In genomic region chr10:62708569-62708968, GRCh38 we compare ENCODE assay signal across 14 cellular contexts.
A peak's percentile ranks its signal among the peaks of the same experiment; 100 is the strongest.
DNase-seq lines count a peak whose midpoint lies in the region; ATAC-seq lines count a peak whose summit lies in the region.
"Had no signal": no experiment of that assay in that cellular context is flagged by ENCODE, and none has a peak within 500 bp of the region (broad histone marks: within the 10 kb centered on the region; RNA-seq: fewer than 3 reads in every experiment).

No MANE protein-coding gene starts in this region.

- peak overlapping the region; percentile 21 to 95 (median 86); a peak in 20 of 22 replicates for H3K27ac ChIP-seq in BLaER1 treated with 17β-estradiol and CSF1 and Interleukin-3, amounts not matched to agents 10 nM and 100 nM
- no peak overlapping the region for H3K27ac ChIP-seq in caudate nucleus (ENCODE audit: low read depth, low read length)
- H3K27ac ChIP-seq: PC-9 had no signal

- peaks cover 23 to 70% (median 40%) of the 10 kb centered on the region in 10 experiments for H3K4me1 ChIP-seq in BLaER1 treated with 17β-estradiol and CSF1 and Interleukin-3, amounts not matched to agents 10 nM and 100 nM

- peak overlapping the region in 6 of 10 experiments; percentile 11 to 14 (median 13); a peak in 5 of 20 replicates for H3K4me3 ChIP-seq in BLaER1 treated with 17β-estradiol and CSF1 and Interleukin-3, amounts not matched to agents 10 nM and 100 nM
- H3K4me3 ChIP-seq: PC-9 had no signal

- no peaks in the 10 kb centered on the region for H3K36me3 ChIP-seq in BLaER1 treated with 17β-estradiol and CSF1 and Interleukin-3, amounts not matched to agents 10 nM and 100 nM

- ATAC-seq in GM21528 (IDR thresholded peaks at IDR 0.05; ENCODE audit: low FRiP score, unreplicated experiment) (peak; percentile 59), GM18520 (IDR thresholded peaks at IDR 0.05; ENCODE audit: unreplicated experiment) (no peak)
- ATAC-seq: activated CD4-positive, CD25-positive, alpha-beta regulatory T cell treated with anti-CD3 and anti-CD28 coated beads, Interleukin-2, amount 50 U/mL, for 24 hours; activated naive CD4-positive, alpha-beta T cell treated with anti-CD3 and anti-CD28 coated beads, Interleukin-2, amount 50 U/mL, for 72 hours; natural killer cell treated with Interleukin-12 subunit alpha and Interleukin-12 subunit beta and Interleukin-15 and Interleukin-18, amount 100 ng/mL, for 72 hours had no signal

- peak overlapping the region; percentile 48 to 86 (median 74) for H3K4me2 ChIP-seq in BLaER1 treated with 17β-estradiol and CSF1 and Interleukin-3, amounts not matched to agents 10 nM and 100 nM
- H3K4me2 ChIP-seq: PC-9 had no signal

- H3K27me3 ChIP-seq in BLaER1 treated with 17β-estradiol and CSF1 and Interleukin-3, amounts not matched to agents 10 nM and 100 nM, result no peaks in the 10 kb centered on the region

- no peaks in the 10 kb centered on the region for H4K20me1 ChIP-seq in BLaER1 treated with 17β-estradiol and CSF1 and Interleukin-3, amounts not matched to agents 10 nM and 100 nM

- peak overlapping the region in 9 of 11 experiments; percentile 8 to 73 (median 50); a peak in 12 of 22 replicates for H3K9ac ChIP-seq in BLaER1 treated with 17β-estradiol and CSF1 and Interleukin-3, amounts not matched to agents 10 nM and 100 nM

- DNase-seq in MV-4-11 (lab: John Stamatoyannopoulos, UW) (peak; percentile 91), medulla oblongata (ENCODE audit: extremely low spot score) (peak; percentile 60), RPMI8226 (no peak), NCI-H526 treated with DMSO at 0.1 percent for 48 hours (lab: John Stamatoyannopoulos, UW) (no peak), caudate nucleus (lab: John Stamatoyannopoulos, UW) (no peak)
- DNase-seq: effector memory CD4-positive, alpha-beta T cell; NCI-H1048; PC-9 had no signal

- peaks cover 14 to 60% (median 35%) of the 10 kb centered on the region in 11 experiments; a peak in 19 of 22 replicates for H3K9me3 ChIP-seq in BLaER1 treated with 17β-estradiol and CSF1 and Interleukin-3, amounts not matched to agents 10 nM and 100 nM (replicated peaks in 1 of 11)

Comparison
In these comparisons a context has a peak if more than half of its experiments do, and no peak if none do; other contexts are left out.
1. DNase-seq: peak in MV-4-11 (single experiment) and medulla oblongata (single experiment); none in RPMI8226 (single experiment), NCI-H526 treated with DMSO at 0.1 percent for 48 hours (single experiment) and caudate nucleus (0 of 61).